In the genomic region with DNA sequence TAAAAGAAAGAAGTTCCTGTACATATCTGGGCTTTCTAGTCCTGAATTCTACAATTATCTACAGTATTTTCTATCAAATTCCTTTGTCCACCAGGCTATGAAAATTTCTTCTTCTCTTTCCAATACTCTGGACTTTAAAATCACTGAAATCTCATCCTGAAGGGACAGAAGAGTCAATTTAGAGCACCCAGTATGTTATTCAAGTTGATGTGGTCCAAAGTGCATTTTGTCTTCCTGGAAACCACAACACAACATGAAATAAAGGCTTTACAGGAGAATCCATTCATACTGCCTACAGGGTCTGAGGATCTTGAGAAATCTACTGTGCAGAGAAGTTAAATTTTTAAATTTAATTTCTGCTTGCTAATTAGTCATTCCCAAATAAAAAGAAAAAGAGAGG, we compare ENCODE assay signal across 2 cellular contexts.
TF ChIP-seq lines count a peak whose summit lies in the region.

No MANE protein-coding gene starts in this region.

TF ChIP-seq in A549, 52 proteins besides CTCF, POLR2A, EP300 and RAD21 (continued from another document):
- TF ChIP-seq, protein P1, sequence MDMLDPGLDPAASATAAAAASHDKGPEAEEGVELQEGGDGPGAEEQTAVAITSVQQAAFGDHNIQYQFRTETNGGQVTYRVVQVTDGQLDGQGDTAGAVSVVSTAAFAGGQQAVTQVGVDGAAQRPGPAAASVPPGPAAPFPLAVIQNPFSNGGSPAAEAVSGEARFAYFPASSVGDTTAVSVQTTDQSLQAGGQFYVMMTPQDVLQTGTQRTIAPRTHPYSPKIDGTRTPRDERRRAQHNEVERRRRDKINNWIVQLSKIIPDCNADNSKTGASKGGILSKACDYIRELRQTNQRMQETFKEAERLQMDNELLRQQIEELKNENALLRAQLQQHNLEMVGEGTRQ (IDR thresholded peaks at IDR 0.05): no peak
- no peak for TF ChIP-seq RNF2 (IDR thresholded peaks at IDR 0.05; ENCODE audit: borderline replicate concordance, low read depth)
- no peak for TF ChIP-seq NPAS2 (CRISPR knock-in tag; IDR thresholded peaks at IDR 0.05; ENCODE audit: borderline replicate concordance)
- TF ChIP-seq, protein P2, sequence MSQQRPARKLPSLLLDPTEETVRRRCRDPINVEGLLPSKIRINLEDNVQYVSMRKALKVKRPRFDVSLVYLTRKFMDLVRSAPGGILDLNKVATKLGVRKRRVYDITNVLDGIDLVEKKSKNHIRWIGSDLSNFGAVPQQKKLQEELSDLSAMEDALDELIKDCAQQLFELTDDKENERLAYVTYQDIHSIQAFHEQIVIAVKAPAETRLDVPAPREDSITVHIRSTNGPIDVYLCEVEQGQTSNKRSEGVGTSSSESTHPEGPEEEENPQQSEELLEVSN (IDR thresholded peaks at IDR 0.05; ENCODE audit: borderline replicate concordance, low read depth): no peak
- TF ChIP-seq, protein P3, sequence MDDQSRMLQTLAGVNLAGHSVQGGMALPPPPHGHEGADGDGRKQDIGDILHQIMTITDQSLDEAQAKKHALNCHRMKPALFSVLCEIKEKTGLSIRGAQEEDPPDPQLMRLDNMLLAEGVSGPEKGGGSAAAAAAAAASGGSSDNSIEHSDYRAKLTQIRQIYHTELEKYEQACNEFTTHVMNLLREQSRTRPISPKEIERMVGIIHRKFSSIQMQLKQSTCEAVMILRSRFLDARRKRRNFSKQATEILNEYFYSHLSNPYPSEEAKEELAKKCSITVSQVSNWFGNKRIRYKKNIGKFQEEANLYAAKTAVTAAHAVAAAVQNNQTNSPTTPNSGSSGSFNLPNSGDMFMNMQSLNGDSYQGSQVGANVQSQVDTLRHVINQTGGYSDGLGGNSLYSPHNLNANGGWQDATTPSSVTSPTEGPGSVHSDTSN (IDR thresholded peaks at IDR 0.05): no peak
- TF ChIP-seq KDM5A (IDR thresholded peaks at IDR 0.05): no peak
- TF ChIP-seq CBX8 (IDR thresholded peaks at IDR 0.05): no peak

TF ChIP-seq in IMR-90, 13 proteins besides CTCF, POLR2A, EP300 and RAD21 (continued from another document):
- no peak for TF ChIP-seq SMC3 (IDR thresholded peaks at IDR 0.05; ENCODE audit: low read depth, low read length)
- TF ChIP-seq, protein P1 (IDR thresholded peaks at IDR 0.05; ENCODE audit: low read depth, low read length): no peak
